ENCODE assay signal across 2 cellular contexts in genomic region chr1:93910880-93911279, GRCh38.
A peak's percentile ranks its signal among the peaks of the same experiment; 100 is the strongest.
TF ChIP-seq lines count a peak whose summit lies in the region.

No MANE protein-coding gene starts in this region.

TF ChIP-seq in HEK293, 187 proteins besides CTCF, POLR2A, EP300 and RAD21:
- peak; percentile 98 for TF ChIP-seq ZNF146 (tag by site-specific recombination; IDR thresholded peaks at IDR 0.05)
- TF ChIP-seq ZNF280D (tag by site-specific recombination; IDR thresholded peaks at IDR 0.05): peak; percentile 95
- TF ChIP-seq ZNF580 (tag by site-specific recombination; IDR thresholded peaks at IDR 0.05): peak; percentile 81

TF ChIP-seq in WTC11, 78 proteins besides CTCF, POLR2A, EP300 and RAD21:
- 0 out of 2 replicates have a peak, but pooled peaks have one; percentile 51 for TF ChIP-seq GTF2I (CRISPR knock-in tag; conservative IDR thresholded peaks at IDR 0.05)
